Comparison of ENCODE assay signal across 1 cellular context in the genomic region with DNA sequence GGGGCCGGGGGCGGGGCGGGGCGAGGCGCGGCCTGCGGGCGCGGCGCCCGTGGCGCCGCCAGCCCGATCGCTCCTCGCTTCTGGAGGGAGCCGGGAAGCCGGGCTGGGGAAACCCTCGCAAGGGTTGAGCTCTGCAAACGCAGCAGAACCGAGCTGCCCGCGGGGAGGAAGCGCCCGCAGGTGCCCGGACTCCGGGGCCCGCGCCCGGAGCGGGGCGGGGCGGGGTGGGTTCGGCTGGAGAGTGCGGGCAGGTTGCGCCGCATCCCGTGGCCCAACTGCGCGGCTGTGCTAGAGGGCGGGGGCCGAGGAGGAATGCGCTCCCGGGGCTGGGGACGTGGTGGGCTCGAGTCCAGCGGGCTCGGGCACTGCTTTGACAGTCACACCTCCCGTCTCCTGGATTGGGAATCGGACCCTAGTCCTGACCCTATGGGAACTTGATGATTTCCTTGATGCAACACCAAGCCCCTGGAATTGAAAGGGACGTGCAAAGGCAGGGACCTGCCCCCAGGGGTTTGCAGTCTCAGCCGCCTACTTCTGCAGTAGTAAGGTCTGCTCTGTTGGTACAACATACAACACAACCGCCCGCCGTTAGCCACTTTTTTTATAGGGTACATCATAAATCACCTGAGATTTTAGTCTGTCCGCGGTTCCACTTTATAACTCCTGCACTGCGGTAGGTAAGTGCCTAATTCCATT.
TF ChIP-seq lines count a peak whose summit lies in the region.

No MANE protein-coding gene starts in this region.

TF ChIP-seq in HEK293, 187 proteins besides CTCF, POLR2A, EP300 and RAD21 (continued from another document and continues in another):
- no peak for TF ChIP-seq BCL11B (tag by site-specific recombination; IDR thresholded peaks at IDR 0.05; ENCODE audit: low read depth)
- TF ChIP-seq, protein P1, sequence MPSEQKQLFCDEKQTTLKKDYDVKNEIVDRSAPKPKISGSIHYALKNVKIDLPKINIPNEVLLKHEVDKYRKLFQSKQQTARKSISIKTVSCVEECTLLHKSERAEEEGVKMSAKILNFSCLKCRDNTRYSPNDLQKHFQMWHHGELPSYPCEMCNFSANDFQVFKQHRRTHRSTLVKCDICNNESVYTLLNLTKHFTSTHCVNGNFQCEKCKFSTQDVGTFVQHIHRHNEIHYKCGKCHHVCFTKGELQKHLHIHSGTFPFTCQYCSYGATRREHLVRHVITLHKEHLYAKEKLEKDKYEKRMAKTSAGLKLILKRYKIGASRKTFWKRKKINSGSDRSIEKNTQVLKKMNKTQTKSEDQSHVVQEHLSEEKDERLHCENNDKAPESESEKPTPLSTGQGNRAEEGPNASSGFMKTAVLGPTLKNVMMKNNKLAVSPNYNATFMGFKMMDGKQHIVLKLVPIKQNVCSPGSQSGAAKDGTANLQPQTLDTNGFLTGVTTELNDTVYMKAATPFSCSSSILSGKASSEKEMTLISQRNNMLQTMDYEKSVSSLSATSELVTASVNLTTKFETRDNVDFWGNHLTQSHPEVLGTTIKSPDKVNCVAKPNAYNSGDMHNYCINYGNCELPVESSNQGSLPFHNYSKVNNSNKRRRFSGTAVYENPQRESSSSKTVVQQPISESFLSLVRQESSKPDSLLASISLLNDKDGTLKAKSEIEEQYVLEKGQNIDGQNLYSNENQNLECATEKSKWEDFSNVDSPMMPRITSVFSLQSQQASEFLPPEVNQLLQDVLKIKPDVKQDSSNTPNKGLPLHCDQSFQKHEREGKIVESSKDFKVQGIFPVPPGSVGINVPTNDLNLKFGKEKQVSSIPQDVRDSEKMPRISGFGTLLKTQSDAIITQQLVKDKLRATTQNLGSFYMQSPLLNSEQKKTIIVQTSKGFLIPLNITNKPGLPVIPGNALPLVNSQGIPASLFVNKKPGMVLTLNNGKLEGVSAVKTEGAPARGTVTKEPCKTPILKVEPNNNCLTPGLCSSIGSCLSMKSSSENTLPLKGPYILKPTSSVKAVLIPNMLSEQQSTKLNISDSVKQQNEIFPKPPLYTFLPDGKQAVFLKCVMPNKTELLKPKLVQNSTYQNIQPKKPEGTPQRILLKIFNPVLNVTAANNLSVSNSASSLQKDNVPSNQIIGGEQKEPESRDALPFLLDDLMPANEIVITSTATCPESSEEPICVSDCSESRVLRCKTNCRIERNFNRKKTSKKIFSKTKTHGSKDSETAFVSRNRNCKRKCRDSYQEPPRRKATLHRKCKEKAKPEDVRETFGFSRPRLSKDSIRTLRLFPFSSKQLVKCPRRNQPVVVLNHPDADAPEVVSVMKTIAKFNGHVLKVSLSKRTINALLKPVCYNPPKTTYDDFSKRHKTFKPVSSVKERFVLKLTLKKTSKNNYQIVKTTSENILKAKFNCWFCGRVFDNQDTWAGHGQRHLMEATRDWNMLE (tag by site-specific recombination; conservative IDR thresholded peaks at IDR 0.05; ENCODE audit: low read depth) = no peak
- no peak for TF ChIP-seq ZNF112 (tag by site-specific recombination; IDR thresholded peaks at IDR 0.05)
- TF ChIP-seq, protein P2, sequence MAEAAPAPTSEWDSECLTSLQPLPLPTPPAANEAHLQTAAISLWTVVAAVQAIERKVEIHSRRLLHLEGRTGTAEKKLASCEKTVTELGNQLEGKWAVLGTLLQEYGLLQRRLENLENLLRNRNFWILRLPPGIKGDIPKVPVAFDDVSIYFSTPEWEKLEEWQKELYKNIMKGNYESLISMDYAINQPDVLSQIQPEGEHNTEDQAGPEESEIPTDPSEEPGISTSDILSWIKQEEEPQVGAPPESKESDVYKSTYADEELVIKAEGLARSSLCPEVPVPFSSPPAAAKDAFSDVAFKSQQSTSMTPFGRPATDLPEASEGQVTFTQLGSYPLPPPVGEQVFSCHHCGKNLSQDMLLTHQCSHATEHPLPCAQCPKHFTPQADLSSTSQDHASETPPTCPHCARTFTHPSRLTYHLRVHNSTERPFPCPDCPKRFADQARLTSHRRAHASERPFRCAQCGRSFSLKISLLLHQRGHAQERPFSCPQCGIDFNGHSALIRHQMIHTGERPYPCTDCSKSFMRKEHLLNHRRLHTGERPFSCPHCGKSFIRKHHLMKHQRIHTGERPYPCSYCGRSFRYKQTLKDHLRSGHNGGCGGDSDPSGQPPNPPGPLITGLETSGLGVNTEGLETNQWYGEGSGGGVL (tag by site-specific recombination; IDR thresholded peaks at IDR 0.05) = no peak
- TF ChIP-seq ZNF510 (tag by site-specific recombination; IDR thresholded peaks at IDR 0.05; ENCODE audit: insufficient replicate concordance) = no peak
- peak; percentile 85 for TF ChIP-seq OSR2 (tag by site-specific recombination; IDR thresholded peaks at IDR 0.05)
- no peak for TF ChIP-seq ZNF777 (tag by site-specific recombination; IDR thresholded peaks at IDR 0.05; ENCODE audit: borderline replicate concordance)
- no peak for TF ChIP-seq MZF1 (tag by site-specific recombination; IDR thresholded peaks at IDR 0.05; ENCODE audit: borderline replicate concordance)
- peak; percentile 28; the same call in 1 of the 2 replicates for TF ChIP-seq ZFHX2 (tag by site-specific recombination; conservative IDR thresholded peaks at IDR 0.05)
- no peak for TF ChIP-seq ZNF19 (tag by site-specific recombination; IDR thresholded peaks at IDR 0.05; ENCODE audit: low read depth)
- no peak for TF ChIP-seq ZNF2 (tag by site-specific recombination; IDR thresholded peaks at IDR 0.05)
- TF ChIP-seq GLIS2 (tag by site-specific recombination; IDR thresholded peaks at IDR 0.05) = 0 out of 2 replicates have a peak, but pooled peaks have one; percentile 27
- TF ChIP-seq ZNF473 (tag by site-specific recombination; IDR thresholded peaks at IDR 0.05) = no peak
- no peak for TF ChIP-seq ZNF302 (tag by site-specific recombination; IDR thresholded peaks at IDR 0.05; ENCODE audit: low read depth)
- no peak for TF ChIP-seq MYNN (tag by site-specific recombination; IDR thresholded peaks at IDR 0.05; ENCODE audit: borderline replicate concordance)
- TF ChIP-seq ZNF366 (tag by site-specific recombination; conservative IDR thresholded peaks at IDR 0.05) = no peak
- 0 out of 2 replicates have a peak, but pooled peaks have one; percentile 17 for TF ChIP-seq ZNF610 (tag by site-specific recombination; IDR thresholded peaks at IDR 0.05; ENCODE audit: borderline replicate concordance)
- no peak for TF ChIP-seq ZNF548 (tag by site-specific recombination; IDR thresholded peaks at IDR 0.05)
- TF ChIP-seq ZNF335 (tag by site-specific recombination; conservative IDR thresholded peaks at IDR 0.05) = peak; percentile 42
- no peak for TF ChIP-seq PRDM2 (tag by site-specific recombination; IDR thresholded peaks at IDR 0.05; ENCODE audit: borderline replicate concordance)
- no peak for TF ChIP-seq REST (tag by site-specific recombination; IDR thresholded peaks at IDR 0.05)
- TF ChIP-seq, protein P3, sequence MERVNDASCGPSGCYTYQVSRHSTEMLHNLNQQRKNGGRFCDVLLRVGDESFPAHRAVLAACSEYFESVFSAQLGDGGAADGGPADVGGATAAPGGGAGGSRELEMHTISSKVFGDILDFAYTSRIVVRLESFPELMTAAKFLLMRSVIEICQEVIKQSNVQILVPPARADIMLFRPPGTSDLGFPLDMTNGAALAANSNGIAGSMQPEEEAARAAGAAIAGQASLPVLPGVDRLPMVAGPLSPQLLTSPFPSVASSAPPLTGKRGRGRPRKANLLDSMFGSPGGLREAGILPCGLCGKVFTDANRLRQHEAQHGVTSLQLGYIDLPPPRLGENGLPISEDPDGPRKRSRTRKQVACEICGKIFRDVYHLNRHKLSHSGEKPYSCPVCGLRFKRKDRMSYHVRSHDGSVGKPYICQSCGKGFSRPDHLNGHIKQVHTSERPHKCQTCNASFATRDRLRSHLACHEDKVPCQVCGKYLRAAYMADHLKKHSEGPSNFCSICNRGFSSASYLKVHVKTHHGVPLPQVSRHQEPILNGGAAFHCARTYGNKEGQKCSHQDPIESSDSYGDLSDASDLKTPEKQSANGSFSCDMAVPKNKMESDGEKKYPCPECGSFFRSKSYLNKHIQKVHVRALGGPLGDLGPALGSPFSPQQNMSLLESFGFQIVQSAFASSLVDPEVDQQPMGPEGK (tag by site-specific recombination; IDR thresholded peaks at IDR 0.05) = peak; percentile 55
- TF ChIP-seq ZNF223 (tag by site-specific recombination; IDR thresholded peaks at IDR 0.05) = no peak
- TF ChIP-seq ZSCAN16 (tag by site-specific recombination; IDR thresholded peaks at IDR 0.05) = no peak
- TF ChIP-seq ZNF155 (tag by site-specific recombination; IDR thresholded peaks at IDR 0.05) = no peak
- peak; percentile 56; the same call in 1 of the 2 replicates for TF ChIP-seq ZBTB44 (tag by site-specific recombination; IDR thresholded peaks at IDR 0.05)
- TF ChIP-seq ZNF18 (tag by site-specific recombination; IDR thresholded peaks at IDR 0.05) = no peak
